In the genomic region with DNA sequence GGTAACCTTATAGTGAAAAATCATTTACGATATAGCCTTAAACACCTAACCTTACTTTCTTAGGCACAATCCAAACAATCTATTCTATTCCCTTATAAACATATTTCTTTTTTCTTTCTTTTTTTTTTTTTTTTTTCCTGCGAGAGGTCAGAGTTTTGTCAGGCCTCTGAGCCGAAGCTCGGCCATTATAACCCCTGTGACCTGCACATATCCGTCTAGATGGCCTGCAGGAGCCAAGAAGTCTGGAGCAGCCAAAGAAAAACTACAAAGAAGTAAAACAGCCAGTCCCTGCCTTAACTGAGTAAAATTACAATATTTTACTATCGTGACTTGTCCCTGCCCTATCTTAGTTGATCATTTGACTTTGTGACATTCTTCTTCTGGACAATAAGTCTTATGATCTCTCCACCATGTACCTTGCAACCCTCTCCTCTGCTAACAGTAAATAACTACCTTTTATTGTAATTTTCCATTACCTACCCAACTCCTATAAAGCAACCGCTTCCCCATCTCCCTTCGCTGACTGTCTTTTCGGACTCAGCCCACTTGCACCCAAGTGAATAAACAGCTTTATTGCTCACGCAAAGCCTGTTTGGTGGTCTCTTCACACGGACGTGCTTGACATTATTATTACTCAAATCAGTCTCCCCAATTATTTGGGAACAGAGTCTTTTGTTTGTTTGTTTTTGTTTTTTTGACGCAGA, we compare ENCODE assay signal across 15 cellular contexts.
DNase-seq lines count a peak whose midpoint lies in the region; ATAC-seq and TF ChIP-seq lines count a peak whose summit lies in the region.
"Had no signal": no experiment of that assay in that cellular context is flagged by ENCODE, and none has a peak within 500 bp of the region (broad histone marks: within the 10 kb centered on the region; RNA-seq: fewer than 3 reads in every experiment).

No MANE protein-coding gene starts in this region.

- H3K9me3 ChIP-seq in hepatocyte (ENCODE audit: low read depth) = no peaks in the 10 kb centered on the region
- no peaks in the 10 kb centered on the region for H3K9me3 ChIP-seq in neuronal stem cell (replicated peaks in 1 of 2; ENCODE audit: control insufficient read depth in 2 of 2, insufficient read depth in 1 of 2, low read depth in 1 of 2, low read length in 2 of 2)
- H3K9me3 ChIP-seq: adrenal gland, left lung had no signal

- H3K27me3 ChIP-seq in hepatocyte (no peaks in the 10 kb centered on the region), neuronal stem cell (ENCODE audit: control insufficient read depth in 3 of 3, insufficient read depth in 3 of 3, low read depth in 1 of 3, low read length in 3 of 3) (no peaks in the 10 kb centered on the region)
- H3K27me3 ChIP-seq: adrenal gland, left lung had no signal

- H2BK12ac ChIP-seq in neuronal stem cell (ENCODE audit: low read length) = no peak overlapping the region

- no peak overlapping the region for H3K14ac ChIP-seq in neuronal stem cell (ENCODE audit: low read length)

- peak overlapping the region; percentile 92 for H3K27ac ChIP-seq in hepatocyte
- peak overlapping the region; percentile 87 for H3K27ac ChIP-seq in neuronal stem cell (replicated peaks; ENCODE audit: low read length)
- H3K27ac ChIP-seq: adrenal gland, left lung had no signal

- H3K9me3 Mint-ChIP-seq in Calu3 (ENCODE audit: low read depth, unreplicated experiment) = no peaks in the 10 kb centered on the region
- H3K9me3 Mint-ChIP-seq: activated T-helper 17 cell treated with anti-CD3 and anti-CD28 coated beads, Interleukin-2, amount 50 U/mL, for 72 hours had no signal

- no peak overlapping the region for H2BK120ac ChIP-seq in neuronal stem cell (ENCODE audit: low read depth, low read length)

- peak overlapping the region; percentile 17 for H3K27ac Mint-ChIP-seq in Calu3 (ENCODE audit: unreplicated experiment)
- H3K27ac Mint-ChIP-seq: activated T-helper 17 cell treated with anti-CD3 and anti-CD28 coated beads, Interleukin-2, amount 50 U/mL, for 72 hours had no signal

- H4K91ac ChIP-seq in neuronal stem cell (ENCODE audit: low read depth, low read length, poor library complexity) = no peak overlapping the region

- H3K79me1 ChIP-seq in neuronal stem cell (ENCODE audit: low read depth, low read length) = no peaks in the 10 kb centered on the region

- no TSS peak for BruUV-seq in Calu3 (replicated peaks; lab: Mats Ljungman, UMichigan)

- H3K27me3 Mint-ChIP-seq in Calu3 (ENCODE audit: unreplicated experiment) = no peaks in the 10 kb centered on the region
- H3K27me3 Mint-ChIP-seq: activated T-helper 17 cell treated with anti-CD3 and anti-CD28 coated beads, Interleukin-2, amount 50 U/mL, for 72 hours had no signal

- TF ChIP-seq CTCF in Calu3 (IDR thresholded peaks at IDR 0.05; ENCODE audit: unreplicated experiment) (no peak), hepatocyte (IDR thresholded peaks at IDR 0.05; ENCODE audit: poor library complexity) (no peak)

- 66% methylated on average over 13 of the region's 13 CpGs for WGBS in hepatocyte (ENCODE audit: low lambda C conversion rate, missing lambda C conversion rate)
- no CpG with 5 or more reads among the region's 13 CpGs for WGBS in neuronal stem cell (ENCODE audit: extremely low coverage in 2 of 2, insufficient read length in 2 of 2, insufficient replicate concordance in 1 of 2), 2 donors

- H3K36me3 ChIP-seq in hepatocyte (replicated peaks; ENCODE audit: insufficient read depth, low read depth) (no peaks in the 10 kb centered on the region), neuronal stem cell (replicated peaks in 1 of 2; ENCODE audit: control insufficient read depth in 2 of 2, insufficient read depth in 2 of 2, low read length in 2 of 2) (no peaks in the 10 kb centered on the region)
- H3K36me3 ChIP-seq: adrenal gland, left lung had no signal

- no peak for ATAC-seq in SK-N-SH treated with all-trans-retinoic acid at 6 μM for 48 hours
- ATAC-seq: activated T-helper 17 cell treated with anti-CD3 and anti-CD28 coated beads, Interleukin-2, amount 50 U/mL, for 72 hours; K562; left lung had no signal

- no peak overlapping the region for H3K23ac ChIP-seq in neuronal stem cell (ENCODE audit: low read depth, low read length, poor library complexity)

- no peaks in the 10 kb centered on the region for H3K9me2 ChIP-seq in hepatocyte (replicated peaks; ENCODE audit: insufficient read depth)

- H3K9ac ChIP-seq in neuronal stem cell (ENCODE audit: low read depth, low read length, poor library complexity) = no peak overlapping the region

- intact Hi-C loops in Calu3 (cut with micrococcal nuclease; ENCODE audit: unreplicated experiment) = no loop called here

- no peaks in the 10 kb centered on the region for H3K79me2 ChIP-seq in hepatocyte

- H3K4me3 ChIP-seq in hepatocyte = no peak overlapping the region
- H3K4me3 ChIP-seq in neuronal stem cell (ENCODE audit: low read length in 2 of 2) = no peak overlapping the region
- H3K4me3 ChIP-seq: adrenal gland, K562, left lung had no signal

- DNase-seq in Calu3 (no peak), hepatocyte (ENCODE audit: low spot score) (no peak), neuronal stem cell (ENCODE audit: low spot score) (no peak), AG08396 (ENCODE audit: low spot score) (no peak), NCI-H446 (lab: John Stamatoyannopoulos, UW) (no peak), HuH-7 (ENCODE audit: low spot score) (no peak), DMS79 treated with DMSO at 0.1 percent for 48 hours (lab: John Stamatoyannopoulos, UW) (no peak)
- DNase-seq: adrenal gland; caudate nucleus; effector memory CD4-positive, alpha-beta T cell; left lung; NCI-H524 treated with DMSO at 0.1 percent for 48 hours had no signal

- H4K20me1 ChIP-seq in hepatocyte (ENCODE audit: insufficient read depth, poor library complexity, severe bottlenecking) = no peaks in the 10 kb centered on the region

- H3K4ac ChIP-seq in neuronal stem cell (ENCODE audit: low read length) = no peak overlapping the region

- H2BK5ac ChIP-seq in neuronal stem cell (ENCODE audit: low read length) = no peak overlapping the region

- peaks cover 29% of the 10 kb centered on the region for H3K4me1 Mint-ChIP-seq in Calu3 (ENCODE audit: low read depth, unreplicated experiment)

- H3K4me3 Mint-ChIP-seq in Calu3 (ENCODE audit: low read depth, unreplicated experiment) = no peak overlapping the region
- H3K4me3 Mint-ChIP-seq: activated T-helper 17 cell treated with anti-CD3 and anti-CD28 coated beads, Interleukin-2, amount 50 U/mL, for 72 hours had no signal

- no peak overlapping the region for H2AFZ ChIP-seq in hepatocyte
- no peak overlapping the region for H2AFZ ChIP-seq in neuronal stem cell (ENCODE audit: low read length)

- H4K8ac ChIP-seq in neuronal stem cell (ENCODE audit: low read depth, low read length) = no peak overlapping the region

- no peaks in the 10 kb centered on the region for H3K36me3 Mint-ChIP-seq in Calu3 (ENCODE audit: insufficient read depth, unreplicated experiment)

- no peak overlapping the region for H2BK15ac ChIP-seq in neuronal stem cell (ENCODE audit: low read length)

- CTCF ChIA-PET in Calu3 (lab: Charles Lee) = interaction anchor here (0.6 to 0.7 kb wide), 2 partner anchors 114 to 198 kb away, joined by 3 to 4 read pairs; no protein-coding TSS in a partner anchor

- no peak overlapping the region for H3K18ac ChIP-seq in neuronal stem cell (ENCODE audit: low read length)

- no peak overlapping the region for H2AK5ac ChIP-seq in neuronal stem cell (ENCODE audit: low read depth, low read length)

- H3K4me2 ChIP-seq in hepatocyte = peak overlapping the region; percentile 28
- H3K4me2 ChIP-seq in neuronal stem cell (ENCODE audit: insufficient read depth, low read length, poor library complexity, severe bottlenecking) = no peak overlapping the region

- H3K4me1 ChIP-seq in hepatocyte (ENCODE audit: insufficient read depth) (peaks cover 14% of the 10 kb centered on the region), neuronal stem cell (ENCODE audit: control insufficient read depth in 2 of 2, insufficient read depth in 1 of 2, low read depth in 1 of 2, low read length in 2 of 2) (peaks cover 20 to 36% of the 10 kb centered on the region in 2 donors)
- H3K4me1 ChIP-seq: adrenal gland had no signal

TF ChIP-seq in SK-N-SH treated with all-trans-retinoic acid at 6 μM for 48 hours, 23 proteins besides CTCF, POLR2A, EP300 and RAD21:
- TF ChIP-seq ESRRG (CRISPR knock-in tag; IDR thresholded peaks at IDR 0.05) (no peak), RARB (CRISPR knock-in tag; IDR thresholded peaks at IDR 0.05) (no peak), ZNF70 (CRISPR knock-in tag; IDR thresholded peaks at IDR 0.05) (no peak), ZFP3 (CRISPR knock-in tag; IDR thresholded peaks at IDR 0.05) (peak; percentile 88), CSDC2 (CRISPR knock-in tag; IDR thresholded peaks at IDR 0.05) (no peak)
